Comparison of ENCODE assay signal across 19 cellular contexts in the genomic region with DNA sequence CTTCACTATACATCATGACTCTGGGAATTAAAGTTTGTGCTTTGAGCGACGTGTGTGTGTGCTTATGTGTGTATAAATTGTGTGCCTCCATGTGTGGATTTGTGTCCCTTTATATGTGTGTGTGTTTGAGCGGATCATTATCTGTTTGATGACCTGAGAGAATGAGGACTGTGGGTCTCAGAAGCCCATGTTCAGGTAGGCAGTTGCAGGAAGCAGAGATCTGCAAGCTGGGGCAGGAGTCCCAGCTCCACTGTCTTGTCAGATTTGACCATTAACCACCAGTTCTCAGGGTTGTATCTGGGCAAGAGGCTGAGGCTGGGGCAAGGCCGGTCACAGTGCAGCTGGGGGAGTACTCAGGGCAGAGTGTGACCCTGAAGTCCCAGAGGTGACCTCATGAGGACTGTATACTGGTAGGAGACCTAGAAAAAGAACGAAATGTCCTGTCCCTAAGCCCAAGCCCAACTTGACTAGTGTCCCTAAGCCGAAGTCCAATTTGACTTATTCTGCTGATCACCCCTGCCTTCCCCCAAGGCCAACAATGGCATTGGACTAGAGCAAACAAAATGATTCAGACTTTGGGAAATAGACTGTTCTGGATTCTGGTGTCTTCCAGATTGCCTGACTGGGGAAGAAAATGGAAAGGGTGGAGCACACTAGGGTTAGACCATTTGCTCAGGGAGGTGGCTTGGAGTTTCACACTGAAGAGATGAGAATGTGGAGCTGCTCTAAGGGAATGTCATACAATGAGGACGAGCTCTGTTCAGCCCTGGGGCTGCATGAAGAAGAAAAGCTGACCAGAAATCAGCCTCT. TPM values are rescaled to one million over a fixed set of nuclear protein-coding genes. Genes with fewer than 3 reads are reported as not detected.
A peak's percentile ranks its signal among the peaks of the same experiment; 100 is the strongest.
DNase-seq lines count a peak whose midpoint lies in the region; ATAC-seq and TF ChIP-seq lines count a peak whose summit lies in the region.
"Had no signal": no experiment of that assay in that cellular context is flagged by ENCODE, and none has a peak within 500 bp of the region (broad histone marks: within the 10 kb centered on the region; RNA-seq: fewer than 3 reads in every experiment).

No MANE protein-coding gene starts in this region.

- peaks cover 5% of the 10 kb centered on the region for H3K36me3 Mint-ChIP-seq in neural progenitor cell
- H3K36me3 Mint-ChIP-seq: activated naive CD4-positive, alpha-beta T cell treated with anti-CD3 and anti-CD28 coated beads, Interleukin-2, amount 10 ng/mL, durations not matched to agents 7 days and 5 days; CD8-positive, alpha-beta T cell had no signal

- TF ChIP-seq POLR2A in heart left ventricle (IDR thresholded peaks at IDR 0.05): no peak

- no TSS peak for BruUV-seq in OCI-LY7 (replicated peaks; lab: Mats Ljungman, UMichigan)

- H4K20me1 ChIP-seq in OCI-LY7 (ENCODE audit: insufficient read depth, low read length): no peaks in the 10 kb centered on the region
- no peaks in the 10 kb centered on the region for H4K20me1 ChIP-seq in neural progenitor cell (ENCODE audit: low read depth)

- H3K27me3 Mint-ChIP-seq in neural progenitor cell (ENCODE audit: insufficient read depth, low read depth): peaks cover 20% of the 10 kb centered on the region

- H3K79me2 ChIP-seq in OCI-LY7 (ENCODE audit: insufficient read depth, low read depth, low read length): no peaks in the 10 kb centered on the region
- H3K79me2 ChIP-seq in neural progenitor cell (ENCODE audit: low read depth): no peaks in the 10 kb centered on the region

- no peak overlapping the region for H3K4me3 Mint-ChIP-seq in neural progenitor cell
- H3K4me3 Mint-ChIP-seq: activated naive CD4-positive, alpha-beta T cell treated with anti-CD3 and anti-CD28 coated beads, Interleukin-2, amount 10 ng/mL, durations not matched to agents 7 days and 5 days; CD8-positive, alpha-beta T cell had no signal

- H2AFZ ChIP-seq in OCI-LY7 (ENCODE audit: low read length): 0 out of 2 replicates have a peak overlapping the region, but pooled peaks have one; percentile 41
- no peak overlapping the region for H2AFZ ChIP-seq in neural progenitor cell (replicated peaks)

- intact Hi-C loops in OCI-LY7 (cut with micrococcal nuclease; ENCODE audit: unreplicated experiment): no loop called here
- intact Hi-C loops in heart left ventricle (cut with DNase I): no loop called here
- intact Hi-C loops in tibial artery (cut with DNase I; ENCODE audit: low total_unique reads): no loop called here

- H3K4me1 Mint-ChIP-seq in neural progenitor cell: peaks cover 53% of the 10 kb centered on the region
- H3K4me1 Mint-ChIP-seq: activated naive CD4-positive, alpha-beta T cell treated with anti-CD3 and anti-CD28 coated beads, Interleukin-2, amount 10 ng/mL, durations not matched to agents 7 days and 5 days had no signal

- H3K4me1 ChIP-seq in OCI-LY7 (ENCODE audit: insufficient read depth, low read length, poor library complexity, severe bottlenecking) (peaks cover 6% of the 10 kb centered on the region), heart left ventricle (peaks cover 0 to 12% (median 0%) of the 10 kb centered on the region in 12 donors), neural progenitor cell (peaks cover 16% of the 10 kb centered on the region), tibial artery (peaks cover 0 to 7% (median 0%) of the 10 kb centered on the region in 4 donors)

- WGBS in heart left ventricle, 4 donors: 85 to 90% (median 88%) methylated on average over 7 of the region's 7 CpGs

- H3K9me3 Mint-ChIP-seq in neural progenitor cell: peaks cover 10% of the 10 kb centered on the region
- H3K9me3 Mint-ChIP-seq: activated naive CD4-positive, alpha-beta T cell treated with anti-CD3 and anti-CD28 coated beads, Interleukin-2, amount 10 ng/mL, durations not matched to agents 7 days and 5 days; CD8-positive, alpha-beta T cell had no signal

- H3K4me3 ChIP-seq in OCI-LY7 (ENCODE audit: low read depth, low read length, poor library complexity, severe bottlenecking) (no peak overlapping the region), heart left ventricle (no peak overlapping the region), neural progenitor cell (no peak overlapping the region), tibial artery (no peak overlapping the region)
- H3K4me3 ChIP-seq: HAP-1 had no signal

- DNase-seq in OCI-LY7 (ENCODE audit: low spot score) (no peak), heart left ventricle (peak in 1 of 5 donors; percentile 43), neural progenitor cell (ENCODE audit: low spot score) (no peak), tibial artery (peak; percentile 18 to 35), NCI-H1930 (lab: John Stamatoyannopoulos, UW) (no peak)
- no peak for DNase-seq in activated CD8-positive, alpha-beta memory T cell treated with anti-CD3 and anti-CD28 coated beads, Interleukin-2, amount 50 U/mL, for 4 hours
- DNase-seq in stimulated activated CD4-positive, alpha-beta T cell treated with anti-CD3 and anti-CD28 coated beads, Interleukin-4, amount 100 ng/mL, for 24 hours: no peak
- no peak for DNase-seq in activated CD4-positive, alpha-beta T cell treated with anti-CD3 and anti-CD28 coated beads, Interleukin-2, amount 50 U/mL, for 4 hours
- DNase-seq: activated naive CD4-positive, alpha-beta T cell treated with anti-CD3 and anti-CD28 coated beads, Interleukin-2, amount 10 ng/mL, durations not matched to agents 7 days and 5 days; activated T-cell treated with anti-CD3 and anti-CD28 coated beads, Interleukin-2, amount 50 U/mL, for 1 hour; cortex of kidney; left colon; NCI-H2029; NCI-H524; SHP77; stimulated activated CD4-positive, alpha-beta T cell treated with anti-CD3 and anti-CD28 coated beads, Interleukin-12 subunit alpha, Interleukin-12 subunit beta, amount 100 ng/mL, for 4 hours; T-helper 1 cell had no signal

- H3K9me2 ChIP-seq in OCI-LY7 (ENCODE audit: insufficient read depth, low read length): no peaks in the 10 kb centered on the region

- POLR2A ChIA-PET in OCI-LY7 (lab: Charles Lee): interaction anchor here (0.6 to 1.0 kb wide), 2 partner anchors 11 to 79 kb away, joined by 3 read pairs; no protein-coding TSS in a partner anchor

- peak overlapping the region; percentile 86 for H3K27ac Mint-ChIP-seq in neural progenitor cell
- H3K27ac Mint-ChIP-seq: activated naive CD4-positive, alpha-beta T cell treated with anti-CD3 and anti-CD28 coated beads, Interleukin-2, amount 10 ng/mL, durations not matched to agents 7 days and 5 days; CD8-positive, alpha-beta T cell had no signal

- no peak for TF ChIP-seq CTCF in OCI-LY7 (conservative IDR thresholded peaks at IDR 0.05; ENCODE audit: low read length)
- no peak for TF ChIP-seq CTCF in heart left ventricle (IDR thresholded peaks at IDR 0.05)
- no peak for TF ChIP-seq CTCF in neural progenitor cell (IDR thresholded peaks at IDR 0.05)
- TF ChIP-seq CTCF in tibial artery (IDR thresholded peaks at IDR 0.05): no peak

- peaks cover 10% of the 10 kb centered on the region for H3F3A ChIP-seq in neural progenitor cell (ENCODE audit: low read depth)

- no peak overlapping the region for H3K9ac ChIP-seq in neural progenitor cell

- peak; percentile 34 to 67 (median 61) for ATAC-seq in heart left ventricle
- ATAC-seq: CD8-positive, alpha-beta T cell; left colon had no signal

- H3K36me3 ChIP-seq in OCI-LY7 (ENCODE audit: insufficient read depth, low read length): no peaks in the 10 kb centered on the region
- no peaks in the 10 kb centered on the region for H3K36me3 ChIP-seq in heart left ventricle
- H3K36me3 ChIP-seq in neural progenitor cell: no peaks in the 10 kb centered on the region
- no peaks in the 10 kb centered on the region for H3K36me3 ChIP-seq in tibial artery
- H3K36me3 ChIP-seq: HAP-1 had no signal

- no peak overlapping the region for H3K4me2 ChIP-seq in OCI-LY7 (ENCODE audit: low read length)
- peak overlapping the region; percentile 34 for H3K4me2 ChIP-seq in neural progenitor cell

- CTCF ChIA-PET in OCI-LY7 (lab: Charles Lee; ENCODE audit: unreplicated experiment): no interaction called here

- no peaks in the 10 kb centered on the region for H3K9me3 ChIP-seq in OCI-LY7 (ENCODE audit: low read length)
- H3K9me3 ChIP-seq in heart left ventricle: no peaks in the 10 kb centered on the region
- H3K9me3 ChIP-seq in neural progenitor cell (ENCODE audit: low read depth): no peaks in the 10 kb centered on the region
- no peaks in the 10 kb centered on the region for H3K9me3 ChIP-seq in tibial artery

- H3K27ac ChIP-seq in OCI-LY7 (ENCODE audit: low read depth, low read length, poor library complexity, severe bottlenecking): no peak overlapping the region
- H3K27ac ChIP-seq in heart left ventricle: peak overlapping the region in 9 of 12 donors; percentile 1 to 65 (median 46)
- no peak overlapping the region for H3K27ac ChIP-seq in neural progenitor cell
- H3K27ac ChIP-seq in tibial artery: no peak overlapping the region

- H3K27me3 ChIP-seq in heart left ventricle: no peaks in the 10 kb centered on the region
- H3K27me3 ChIP-seq in neural progenitor cell: no peaks in the 10 kb centered on the region
- no peaks in the 10 kb centered on the region for H3K27me3 ChIP-seq in tibial artery

RNA-seq across cellular contexts. Expression of gene RHOB, which starts 28.1 kb away (rescaled TPM):
- 0.15 TPM in 1 of 2 replicates, not detected in the other for total RNA-seq in OCI-LY7 (2014; rRNA removed; shearing (Covaris generic))
- 0.36 TPM in 1 of 2 replicates, not detected in the other for total RNA-seq in OCI-LY7 (2022)
- 100 to 1,000 TPM; 105 to 429 (median 169) TPM for total RNA-seq in heart left ventricle
- 100 to 1,000 TPM; 136 to 238 TPM for polyA plus RNA-seq in heart left ventricle
- 16.1 and 28.7 TPM in 2 replicates for total RNA-seq in neural progenitor cell (ENCODE audit: low replicate concordance)

Comparison
In these comparisons a context has a peak if more than half of its experiments do, and no peak if none do; other contexts are left out.
1. DNase-seq: peak in tibial artery (2 of 2); none in OCI-LY7 (single experiment), neural progenitor cell (single experiment), activated CD8-positive, alpha-beta memory T cell treated with anti-CD3 and anti-CD28 coated beads, Interleukin-2, amount 50 U/mL, for 4 hours (single experiment), stimulated activated CD4-positive, alpha-beta T cell treated with anti-CD3 and anti-CD28 coated beads, Interleukin-4, amount 100 ng/mL, for 24 hours (single experiment), NCI-H1930 (0 of 2) and activated CD4-positive, alpha-beta T cell treated with anti-CD3 and anti-CD28 coated beads, Interleukin-2, amount 50 U/mL, for 4 hours (0 of 2).
2. H3K27ac ChIP-seq: peak in heart left ventricle (9 of 12); none in OCI-LY7 (single experiment), neural progenitor cell (single experiment) and tibial artery (0 of 2).
3. RNA of gene RHOB, which starts 28.1 kb away (total RNA-seq): 105 to 429 TPM in heart left ventricle and 16.1 to 28.7 TPM in neural progenitor cell; 0.15 to 0.36 TPM in OCI-LY7; every median in the first group is over 10 times any median in the second.